ENCODE assay signal across 17 cellular contexts in the genomic region with DNA sequence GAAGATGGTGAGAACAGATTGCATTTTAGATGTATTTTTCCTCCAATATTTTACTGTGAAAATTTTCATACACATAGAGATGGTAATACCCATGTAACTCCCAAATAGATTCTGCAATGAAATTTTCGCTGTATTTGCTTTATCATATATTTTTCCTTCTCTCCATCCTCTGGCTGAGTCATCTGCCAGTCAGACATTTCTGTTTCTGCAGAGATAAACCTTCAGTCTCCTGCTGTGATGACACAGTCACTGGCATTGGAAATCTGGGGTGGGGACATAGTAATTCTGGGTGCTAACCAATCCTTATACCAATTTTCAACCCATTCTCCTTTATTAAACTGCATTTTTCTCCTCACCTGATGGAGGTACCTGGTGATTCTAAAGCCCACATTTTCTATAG.
"Had no signal": no experiment of that assay in that cellular context is flagged by ENCODE, and none has a peak within 500 bp of the region (broad histone marks: within the 10 kb centered on the region; RNA-seq: fewer than 3 reads in every experiment).

No MANE protein-coding gene starts in this region.

- H3K36me3 ChIP-seq: left ventricle myocardium inferior, neutrophil, stomach, upper lobe of right lung had no signal

- ATAC-seq: activated CD8-positive, alpha-beta T cell treated with anti-CD3 and anti-CD28 coated beads, Interleukin-2, amount 10 ng/mL, durations not matched to agents 7 days and 5 days; activated naive CD4-positive, alpha-beta T cell treated with anti-CD3 and anti-CD28 coated beads, Interleukin-2, amount 50 U/mL, for 72 hours; activated T-cell treated with anti-CD3 and anti-CD28 coated beads, Interleukin-2, amount 50 U/mL, for 72 hours; upper lobe of right lung had no signal

- H3K27me3 ChIP-seq: stomach, testis, upper lobe of right lung had no signal

- H3K27ac ChIP-seq: left ventricle myocardium inferior, neutrophil, stomach, testis, upper lobe of right lung had no signal

- DNase-seq: activated B cell treated with CpG ODN at 0.5 μM for 24 hours; activated CD4-positive, alpha-beta T cell treated with anti-CD3 and anti-CD28 coated beads for 48 hours; activated CD8-positive, alpha-beta memory T cell treated with anti-CD3 and anti-CD28 coated beads, Interleukin-2, amount 50 U/mL, for 48 hours; activated CD8-positive, alpha-beta T cell treated with anti-CD3 and anti-CD28 coated beads, Interleukin-2, amount 10 ng/mL, durations not matched to agents 7 days and 5 days; activated gamma-delta T cell; activated T-cell treated with anti-CD3 and anti-CD28 coated beads, Interleukin-2, amount 50 U/mL, for 72 hours; amniotic stem cell; hypothalamus; left ventricle myocardium inferior; naive B cell; stimulated activated CD4-positive, alpha-beta T cell treated with anti-CD3 and anti-CD28 coated beads, Interleukin-1b, Interleukin-23, amount 100 ng/mL, for 48 hours; stomach; T-helper 1 cell; testis; upper lobe of right lung had no signal

- H3K4me3 ChIP-seq: left ventricle myocardium inferior, stomach, testis, upper lobe of right lung had no signal
